10 cellular contexts compared by ENCODE assay signal in the genomic region with DNA sequence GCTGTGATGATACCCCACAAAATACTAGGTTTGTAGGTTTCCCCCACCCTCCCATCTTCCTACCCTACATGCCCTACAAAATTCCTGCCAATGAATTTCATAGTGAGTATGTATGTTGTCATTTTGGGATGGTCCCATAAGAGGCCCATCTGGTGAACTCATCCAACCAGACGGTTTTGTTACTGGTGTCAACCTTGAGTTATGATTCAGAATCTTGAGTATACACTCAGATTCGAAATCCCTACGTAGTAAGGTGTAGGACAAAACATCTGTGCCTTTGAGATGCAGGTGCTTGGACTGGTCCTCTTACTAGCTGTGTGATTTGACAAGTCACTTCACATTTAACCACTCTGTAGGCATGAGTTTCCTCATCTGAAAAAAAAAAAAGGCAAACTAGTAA. TPM values are rescaled to one million over a fixed set of nuclear protein-coding genes. Genes with fewer than 3 reads are reported as not detected.
DNase-seq lines count a peak whose midpoint lies in the region; ATAC-seq and TF ChIP-seq lines count a peak whose summit lies in the region.
"Had no signal": no experiment of that assay in that cellular context is flagged by ENCODE, and none has a peak within 500 bp of the region (broad histone marks: within the 10 kb centered on the region; RNA-seq: fewer than 3 reads in every experiment).

No MANE protein-coding gene starts in this region.

- H3K4me3 Mint-ChIP-seq in activated CD8-positive, alpha-beta T cell treated with anti-CD3 and anti-CD28 coated beads for 36 hours = peak overlapping the region; percentile 100

- H3K4me1 ChIP-seq in left ventricle myocardium inferior (peaks cover 89% of the 10 kb centered on the region), upper lobe of right lung (peaks cover 40% of the 10 kb centered on the region)

- intact Hi-C loops in left ventricle myocardium inferior (cut with micrococcal nuclease) (no loop called here), cardiac septum (cut with DNase I) (no loop called here), upper lobe of right lung (cut with DNase I) (no loop called here)
- intact Hi-C loops in activated CD8-positive, alpha-beta T cell treated with anti-CD3 and anti-CD28 coated beads for 36 hours (cut with micrococcal nuclease) = no loop called here

- H3K9me3 ChIP-seq in left ventricle myocardium inferior (replicated peaks) = no peaks in the 10 kb centered on the region
- no peaks in the 10 kb centered on the region for H3K9me3 ChIP-seq in upper lobe of right lung

- H3K4me1 Mint-ChIP-seq in activated CD8-positive, alpha-beta T cell treated with anti-CD3 and anti-CD28 coated beads for 36 hours (ENCODE audit: low read depth) = peaks cover 48% of the 10 kb centered on the region

- POLR2A ChIA-PET in activated CD8-positive, alpha-beta T cell treated with anti-CD3 and anti-CD28 coated beads for 36 hours (lab: Charles Lee) = interaction anchor here (0.9 to 7.5 kb wide), 13 partner anchors 8 to 442 kb away, joined by 3 to 125 read pairs (median 5); a partner anchor contains a TSS

- H3K36me3 ChIP-seq in left ventricle myocardium inferior (peaks cover 6% of the 10 kb centered on the region), upper lobe of right lung (no peaks in the 10 kb centered on the region)

- DNase-seq in left ventricle myocardium inferior (no peak), cardiac septum (ENCODE audit: low spot score) (no peak), left lobe of liver (ENCODE audit: low spot score) (peak; percentile 18), upper lobe of right lung (no peak), NCI-H510A (lab: John Stamatoyannopoulos, UW) (no peak), AG08396 (ENCODE audit: low spot score) (no peak)
- no peak for DNase-seq in activated CD8-positive, alpha-beta T cell treated with anti-CD3 and anti-CD28 coated beads for 36 hours
- DNase-seq: activated gamma-delta T cell treated with Interleukin-2 at 50 U/mL for 16 hours; effector CD4-positive, alpha-beta T cell had no signal

- no peaks in the 10 kb centered on the region for H3K9me3 Mint-ChIP-seq in activated CD8-positive, alpha-beta T cell treated with anti-CD3 and anti-CD28 coated beads for 36 hours

- CTCF ChIA-PET in activated CD8-positive, alpha-beta T cell treated with anti-CD3 and anti-CD28 coated beads for 36 hours (lab: Charles Lee) = interaction anchor here (1.6 to 8.0 kb wide), 2 partner anchors 38 to 105 kb away, joined by 3 to 52 read pairs; no protein-coding TSS in a partner anchor

- H3K36me3 Mint-ChIP-seq in activated CD8-positive, alpha-beta T cell treated with anti-CD3 and anti-CD28 coated beads for 36 hours (ENCODE audit: low read depth) = peaks cover 75% of the 10 kb centered on the region

- H3K27ac ChIP-seq in left ventricle myocardium inferior (replicated peaks) = peak overlapping the region; percentile 99
- H3K27ac ChIP-seq in upper lobe of right lung = peak overlapping the region; percentile 24

- H3K4me3 ChIP-seq in left ventricle myocardium inferior (no peak overlapping the region), upper lobe of right lung (no peak overlapping the region)

- H3K27me3 Mint-ChIP-seq in activated CD8-positive, alpha-beta T cell treated with anti-CD3 and anti-CD28 coated beads for 36 hours = no peaks in the 10 kb centered on the region

- H3K27ac Mint-ChIP-seq in activated CD8-positive, alpha-beta T cell treated with anti-CD3 and anti-CD28 coated beads for 36 hours = peak overlapping the region; percentile 98

- ATAC-seq in activated CD8-positive, alpha-beta T cell treated with anti-CD3 and anti-CD28 coated beads for 36 hours = no peak
- ATAC-seq in left lobe of liver (no peak), upper lobe of right lung (no peak), HG03354 (IDR thresholded peaks at IDR 0.05; ENCODE audit: poor library complexity, severe bottlenecking, unreplicated experiment) (no peak)

- TF ChIP-seq CTCF in left ventricle myocardium inferior (IDR thresholded peaks at IDR 0.05; ENCODE audit: borderline replicate concordance) (no peak), upper lobe of right lung (IDR thresholded peaks at IDR 0.05) (no peak)
- TF ChIP-seq CTCF in activated CD8-positive, alpha-beta T cell treated with anti-CD3 and anti-CD28 coated beads for 36 hours (IDR thresholded peaks at IDR 0.05) = no peak

- H3K27me3 ChIP-seq in left ventricle myocardium inferior (ENCODE audit: low read depth) (no peaks in the 10 kb centered on the region), upper lobe of right lung (no peaks in the 10 kb centered on the region)

RNA-seq across cellular contexts. Expression of a gene that starts 3.6 kb away (rescaled TPM):
- total RNA-seq in left ventricle myocardium inferior (23.0 TPM), cardiac septum (34.4 TPM), left lobe of liver (39.5 TPM), upper lobe of right lung (16.9 TPM)
- 10 to 100 TPM; 90.3 to 91.1 TPM for total RNA-seq in activated CD8-positive, alpha-beta T cell treated with anti-CD3 and anti-CD28 coated beads for 36 hours

RNA-seq across cellular contexts. Expression of a gene that starts 55.6 kb away (rescaled TPM):
- total RNA-seq in left ventricle myocardium inferior (0.55 TPM), cardiac septum (0.19 TPM), left lobe of liver (not detected), upper lobe of right lung (not detected)
- total RNA-seq in activated CD8-positive, alpha-beta T cell treated with anti-CD3 and anti-CD28 coated beads for 36 hours = not detected
